ENCODE assay signal across 1 cellular context in the genomic region with DNA sequence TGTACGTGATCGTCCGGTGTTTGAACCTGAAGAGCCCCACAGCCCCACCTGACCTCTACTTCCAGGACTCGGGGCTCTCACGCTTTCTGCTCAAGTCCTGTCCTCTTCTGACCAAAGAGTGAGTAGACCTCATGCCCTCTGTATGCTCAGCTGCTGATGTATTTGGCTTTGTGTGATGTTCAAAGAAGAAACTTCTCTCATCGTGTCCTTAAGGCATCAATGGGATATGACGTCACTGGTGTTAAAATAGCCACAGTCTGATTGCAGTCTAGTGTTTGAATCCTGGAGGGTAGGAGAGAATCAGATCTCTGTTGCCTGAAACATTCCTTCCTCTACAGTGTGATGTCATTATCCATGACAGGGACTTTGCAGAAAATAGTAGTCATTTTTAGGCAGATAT.
TF ChIP-seq lines count a peak whose summit lies in the region.

No MANE protein-coding gene starts in this region.

TF ChIP-seq in GM23338, 12 proteins besides CTCF, POLR2A, EP300 and RAD21 (continued from another document):
- TF ChIP-seq, protein P1, sequence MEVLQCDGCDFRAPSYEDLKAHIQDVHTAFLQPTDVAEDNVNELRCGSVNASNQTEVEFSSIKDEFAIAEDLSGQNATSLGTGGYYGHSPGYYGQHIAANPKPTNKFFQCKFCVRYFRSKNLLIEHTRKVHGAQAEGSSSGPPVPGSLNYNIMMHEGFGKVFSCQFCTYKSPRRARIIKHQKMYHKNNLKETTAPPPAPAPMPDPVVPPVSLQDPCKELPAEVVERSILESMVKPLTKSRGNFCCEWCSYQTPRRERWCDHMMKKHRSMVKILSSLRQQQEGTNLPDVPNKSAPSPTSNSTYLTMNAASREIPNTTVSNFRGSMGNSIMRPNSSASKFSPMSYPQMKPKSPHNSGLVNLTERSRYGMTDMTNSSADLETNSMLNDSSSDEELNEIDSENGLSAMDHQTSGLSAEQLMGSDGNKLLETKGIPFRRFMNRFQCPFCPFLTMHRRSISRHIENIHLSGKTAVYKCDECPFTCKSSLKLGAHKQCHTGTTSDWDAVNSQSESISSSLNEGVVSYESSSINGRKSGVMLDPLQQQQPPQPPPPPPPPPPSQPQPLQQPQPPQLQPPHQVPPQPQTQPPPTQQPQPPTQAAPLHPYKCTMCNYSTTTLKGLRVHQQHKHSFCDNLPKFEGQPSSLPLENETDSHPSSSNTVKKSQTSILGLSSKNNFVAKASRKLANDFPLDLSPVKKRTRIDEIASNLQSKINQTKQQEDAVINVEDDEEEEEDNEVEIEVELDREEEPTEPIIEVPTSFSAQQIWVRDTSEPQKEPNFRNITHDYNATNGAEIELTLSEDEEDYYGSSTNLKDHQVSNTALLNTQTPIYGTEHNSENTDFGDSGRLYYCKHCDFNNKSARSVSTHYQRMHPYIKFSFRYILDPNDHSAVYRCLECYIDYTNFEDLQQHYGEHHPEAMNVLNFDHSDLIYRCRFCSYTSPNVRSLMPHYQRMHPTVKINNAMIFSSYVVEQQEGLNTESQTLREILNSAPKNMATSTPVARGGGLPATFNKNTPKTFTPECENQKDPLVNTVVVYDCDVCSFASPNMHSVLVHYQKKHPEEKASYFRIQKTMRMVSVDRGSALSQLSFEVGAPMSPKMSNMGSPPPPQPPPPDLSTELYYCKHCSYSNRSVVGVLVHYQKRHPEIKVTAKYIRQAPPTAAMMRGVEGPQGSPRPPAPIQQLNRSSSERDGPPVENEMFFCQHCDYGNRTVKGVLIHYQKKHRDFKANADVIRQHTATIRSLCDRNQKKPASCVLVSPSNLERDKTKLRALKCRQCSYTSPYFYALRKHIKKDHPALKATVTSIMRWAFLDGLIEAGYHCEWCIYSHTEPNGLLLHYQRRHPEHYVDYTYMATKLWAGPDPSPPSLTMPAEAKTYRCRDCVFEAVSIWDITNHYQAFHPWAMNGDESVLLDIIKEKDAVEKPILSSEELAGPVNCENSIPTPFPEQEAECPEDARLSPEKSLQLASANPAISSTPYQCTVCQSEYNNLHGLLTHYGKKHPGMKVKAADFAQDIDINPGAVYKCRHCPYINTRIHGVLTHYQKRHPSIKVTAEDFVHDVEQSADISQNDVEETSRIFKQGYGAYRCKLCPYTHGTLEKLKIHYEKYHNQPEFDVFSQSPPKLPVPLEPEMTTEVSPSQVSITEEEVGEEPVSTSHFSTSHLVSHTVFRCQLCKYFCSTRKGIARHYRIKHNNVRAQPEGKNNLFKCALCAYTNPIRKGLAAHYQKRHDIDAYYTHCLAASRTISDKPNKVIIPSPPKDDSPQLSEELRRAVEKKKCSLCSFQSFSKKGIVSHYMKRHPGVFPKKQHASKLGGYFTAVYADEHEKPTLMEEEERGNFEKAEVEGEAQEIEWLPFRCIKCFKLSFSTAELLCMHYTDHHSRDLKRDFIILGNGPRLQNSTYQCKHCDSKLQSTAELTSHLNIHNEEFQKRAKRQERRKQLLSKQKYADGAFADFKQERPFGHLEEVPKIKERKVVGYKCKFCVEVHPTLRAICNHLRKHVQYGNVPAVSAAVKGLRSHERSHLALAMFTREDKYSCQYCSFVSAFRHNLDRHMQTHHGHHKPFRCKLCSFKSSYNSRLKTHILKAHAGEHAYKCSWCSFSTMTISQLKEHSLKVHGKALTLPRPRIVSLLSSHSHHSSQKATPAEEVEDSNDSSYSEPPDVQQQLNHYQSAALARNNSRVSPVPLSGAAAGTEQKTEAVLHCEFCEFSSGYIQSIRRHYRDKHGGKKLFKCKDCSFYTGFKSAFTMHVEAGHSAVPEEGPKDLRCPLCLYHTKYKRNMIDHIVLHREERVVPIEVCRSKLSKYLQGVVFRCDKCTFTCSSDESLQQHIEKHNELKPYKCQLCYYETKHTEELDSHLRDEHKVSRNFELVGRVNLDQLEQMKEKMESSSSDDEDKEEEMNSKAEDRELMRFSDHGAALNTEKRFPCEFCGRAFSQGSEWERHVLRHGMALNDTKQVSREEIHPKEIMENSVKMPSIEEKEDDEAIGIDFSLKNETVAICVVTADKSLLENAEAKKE (CRISPR knock-in tag; IDR thresholded peaks at IDR 0.05) = no peak
- TF ChIP-seq EZH2phosphoT487 (IDR thresholded peaks at IDR 0.05; ENCODE audit: unreplicated experiment) (no peak), JUNB (IDR thresholded peaks at IDR 0.05; ENCODE audit: unreplicated experiment) (no peak)
